In the genomic region with DNA sequence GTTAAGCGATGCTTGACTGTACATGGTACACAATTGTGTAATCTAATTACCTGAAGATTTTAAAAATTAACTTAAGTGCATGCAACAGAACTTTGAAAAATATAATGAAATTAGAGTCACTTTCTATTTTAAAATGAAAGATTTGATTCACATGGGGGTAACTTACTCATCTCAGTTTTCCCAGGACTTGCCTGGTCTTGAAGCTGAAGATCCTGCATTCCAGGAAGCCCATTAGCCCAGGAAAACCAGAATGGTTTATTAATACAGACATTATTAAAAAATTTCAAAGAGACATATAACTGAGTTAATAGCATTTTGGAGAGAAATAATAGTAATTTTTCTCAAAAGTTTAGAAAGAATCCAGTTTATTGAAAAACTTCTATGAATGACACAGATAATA, we compare ENCODE assay signal across 24 cellular contexts.
DNase-seq lines count a peak whose midpoint lies in the region; ATAC-seq, FAIRE-seq and TF ChIP-seq lines count a peak whose summit lies in the region.
"Had no signal": no experiment of that assay in that cellular context is flagged by ENCODE, and none has a peak within 500 bp of the region (broad histone marks: within the 10 kb centered on the region; RNA-seq: fewer than 3 reads in every experiment).

No MANE protein-coding gene starts in this region.

- no peaks in the 10 kb centered on the region for H3K36me3 Mint-ChIP-seq in MCF 10A (ENCODE audit: insufficient read depth, unreplicated experiment)
- H3K36me3 Mint-ChIP-seq: CD14-positive monocyte; CD8-positive, alpha-beta memory T cell had no signal

- ATAC-seq in HG02938 (IDR thresholded peaks at IDR 0.05; ENCODE audit: unreplicated experiment), result no peak
- ATAC-seq: A549, GM23338 had no signal

- H3K27ac ChIP-seq in mammary epithelial cell (ENCODE audit: insufficient read depth, low read depth, low read length) (no peak overlapping the region), keratinocyte (ENCODE audit: control insufficient read depth, insufficient read depth, low read length) (no peak overlapping the region)
- H3K27ac ChIP-seq: A549; BLaER1 treated with 17β-estradiol and CSF1 and Interleukin-3, amounts not matched to agents 10 nM and 100 nM had no signal

- no peaks in the 10 kb centered on the region for H3K36me3 ChIP-seq in mammary epithelial cell (ENCODE audit: insufficient read depth, low read length)
- H3K36me3 ChIP-seq in bronchial epithelial cell (ENCODE audit: control insufficient read depth, insufficient read depth, low read length), result no peaks in the 10 kb centered on the region
- no peaks in the 10 kb centered on the region for H3K36me3 ChIP-seq in keratinocyte (ENCODE audit: control insufficient read depth in 2 of 2, extremely low read depth in 1 of 2, insufficient read depth in 2 of 2, low read length in 2 of 2)
- H3K36me3 ChIP-seq: BE2C; BLaER1 treated with 17β-estradiol and CSF1 and Interleukin-3, amounts not matched to agents 10 nM and 100 nM had no signal

- WGBS in mammary epithelial cell (ENCODE audit: low coverage, missing lambda C conversion rate), result 92% methylated on average over 1 of the region's 1 CpG

- H3K9me1 ChIP-seq in keratinocyte (ENCODE audit: control insufficient read depth, extremely low read depth, insufficient read depth, low read length), result no peaks in the 10 kb centered on the region

- peaks cover 8% of the 10 kb centered on the region for H3K4me1 Mint-ChIP-seq in MCF 10A (ENCODE audit: insufficient read depth, unreplicated experiment)
- H3K4me1 Mint-ChIP-seq: CD14-positive monocyte; CD8-positive, alpha-beta memory T cell had no signal

- no peak overlapping the region for H3K4me3 Mint-ChIP-seq in MCF 10A (ENCODE audit: unreplicated experiment)
- H3K4me3 Mint-ChIP-seq: CD14-positive monocyte; CD4-positive, alpha-beta T cell; CD8-positive, alpha-beta memory T cell; GM23338; H9; HFFc6 had no signal

- H3K4me1 ChIP-seq in mammary epithelial cell (ENCODE audit: insufficient read depth, low read length) (peaks cover 26% of the 10 kb centered on the region), keratinocyte (ENCODE audit: control insufficient read depth, extremely low read depth, insufficient read depth, low read length) (peaks cover 15% of the 10 kb centered on the region)
- H3K4me1 ChIP-seq: BE2C; BLaER1 treated with 17β-estradiol and CSF1 and Interleukin-3, amounts not matched to agents 10 nM and 100 nM had no signal

- in situ Hi-C loops in mammary epithelial cell (cut with MboI; ENCODE audit: low sequenced_read_pairs in 2 of 2), result no loop called here

- no peaks in the 10 kb centered on the region for H3K27me3 Mint-ChIP-seq in MCF 10A (ENCODE audit: insufficient read depth, unreplicated experiment)

- H3K4me2 ChIP-seq in mammary epithelial cell (ENCODE audit: insufficient read depth, low read depth, low read length) (peak overlapping the region; percentile 64), keratinocyte (ENCODE audit: control insufficient read depth, extremely low read depth, insufficient read depth, low read depth, low read length) (peak overlapping the region; percentile 60)
- H3K4me2 ChIP-seq: A549; BLaER1 treated with 17β-estradiol and CSF1 and Interleukin-3, amounts not matched to agents 10 nM and 100 nM; GM23338 had no signal

- no peaks in the 10 kb centered on the region for H3K79me2 ChIP-seq in mammary epithelial cell (ENCODE audit: insufficient read depth, low read length)
- H3K79me2 ChIP-seq in keratinocyte (ENCODE audit: control insufficient read depth, insufficient read depth, low read length), result no peaks in the 10 kb centered on the region

- H3K9ac ChIP-seq in mammary epithelial cell (ENCODE audit: insufficient read depth, low read length) (no peak overlapping the region), keratinocyte (ENCODE audit: control insufficient read depth, extremely low read depth, insufficient read depth, low read length) (no peak overlapping the region)
- H3K9ac ChIP-seq: BLaER1 treated with 17β-estradiol and CSF1 and Interleukin-3, amounts not matched to agents 10 nM and 100 nM had no signal

- BruUV-seq in mammary epithelial cell (replicated peaks; lab: Mats Ljungman, UMichigan) (no TSS peak), MCF 10A (replicated peaks; lab: Mats Ljungman, UMichigan) (no TSS peak)

- H3K27ac Mint-ChIP-seq in MCF 10A (ENCODE audit: low read depth, unreplicated experiment), result no peak overlapping the region
- H3K27ac Mint-ChIP-seq: CD14-positive monocyte; CD4-positive, alpha-beta T cell; CD8-positive, alpha-beta memory T cell; GM23338; H9; HFFc6 had no signal

- no peak for FAIRE-seq in bronchial epithelial cell (lab: Jason Lieb, UNC)
- no peak for FAIRE-seq in keratinocyte (lab: Jason Lieb, UNC)
- FAIRE-seq: A549, D721Med, GM12891, GM18507 had no signal

- TF ChIP-seq CTCF in mammary epithelial cell (conservative IDR thresholded peaks at IDR 0.05 in 1 of 2, IDR thresholded peaks at IDR 0.05 in 1 of 2; ENCODE audit: extremely low read depth in 1 of 2, insufficient read depth in 1 of 2, low read depth in 1 of 2, low read length in 2 of 2), result no peak
- no peak for TF ChIP-seq CTCF in MCF 10A (IDR thresholded peaks at IDR 0.05; ENCODE audit: unreplicated experiment)
- no peak for TF ChIP-seq CTCF in bronchial epithelial cell (IDR thresholded peaks at IDR 0.05; ENCODE audit: insufficient read depth, low read length, severe bottlenecking)
- no peak for TF ChIP-seq CTCF in keratinocyte (optimal IDR thresholded peaks at IDR 0.05 in 1 of 3, IDR thresholded peaks at IDR 0.05 in 1 of 3, conservative IDR thresholded peaks at IDR 0.05 in 1 of 3; ENCODE audit: extremely low read depth in 1 of 3, insufficient read depth in 2 of 3, low read length in 3 of 3)

- CTCF ChIA-PET in mammary epithelial cell (lab: Charles Lee; ENCODE audit: low non-redundant PET) (no interaction called here), MCF 10A (lab: Yijun Ruan, JAX) (interaction anchor here (0.7 kb wide), 1 partner anchor 103 kb away, joined by 3 read pairs; no protein-coding TSS in a partner anchor)

- intact Hi-C loops in mammary epithelial cell (cut with micrococcal nuclease), result no loop called here
- intact Hi-C loops in MCF 10A (cut with micrococcal nuclease), result no loop called here

- H4K20me1 ChIP-seq in mammary epithelial cell (ENCODE audit: insufficient read depth, low read length), result no peaks in the 10 kb centered on the region
- no peaks in the 10 kb centered on the region for H4K20me1 ChIP-seq in keratinocyte (ENCODE audit: control insufficient read depth, extremely low read depth, insufficient read depth, low read length)
- H4K20me1 ChIP-seq: BLaER1 treated with 17β-estradiol and CSF1 and Interleukin-3, amounts not matched to agents 10 nM and 100 nM had no signal

- H3K9me3 Mint-ChIP-seq in MCF 10A (ENCODE audit: unreplicated experiment), result peaks cover 5% of the 10 kb centered on the region
- H3K9me3 Mint-ChIP-seq: CD4-positive, alpha-beta T cell; HFFc6 had no signal

- dilution Hi-C loops in mammary epithelial cell (cut with HindIII; ENCODE audit: low sequenced_read_pairs), result no loop called here
- dilution Hi-C loops in keratinocyte (cut with MboI; ENCODE audit: extremely low pct_ligation_motif_present, low sequenced_read_pairs), result no loop called here

- peak overlapping the region; percentile 39 for H2AFZ ChIP-seq in mammary epithelial cell (ENCODE audit: low read depth, low read length)
- peak overlapping the region; percentile 51 for H2AFZ ChIP-seq in keratinocyte (ENCODE audit: control insufficient read depth, low read length)
- H2AFZ ChIP-seq: GM23338 had no signal

- POLR2A ChIA-PET in MCF 10A (lab: Yijun Ruan, JAX), result interaction anchor here (0.6 to 0.7 kb wide), 2 partner anchors 19 to 37 kb away, joined by 3 read pairs; no protein-coding TSS in a partner anchor

- DNase-seq in mammary epithelial cell (peak; percentile 23), MCF 10A (ENCODE audit: unreplicated experiment) (no peak), bronchial epithelial cell (ENCODE audit: low read depth) (peak; percentile 60), keratinocyte (ENCODE audit: low read depth, low spot score) (no peak), midbrain (lab: John Stamatoyannopoulos, UW) (no peak)
- DNase-seq: 8988T; ACHN; AML-193; BE2C; CD4-positive, alpha-beta T cell; CD8-positive, alpha-beta memory T cell; DMS53; DMS79 treated with DMSO at 0.1 percent for 48 hours; GF-D8; H9; HFFc6 had no signal

- H3K27me3 ChIP-seq in mammary epithelial cell (ENCODE audit: insufficient read depth, low read length) (no peaks in the 10 kb centered on the region), bronchial epithelial cell (ENCODE audit: control insufficient read depth, insufficient read depth, low read length) (no peaks in the 10 kb centered on the region), keratinocyte (ENCODE audit: control insufficient read depth, extremely low read depth, insufficient read depth, low read length) (no peaks in the 10 kb centered on the region)
- H3K27me3 ChIP-seq: BE2C; BLaER1 treated with 17β-estradiol and CSF1 and Interleukin-3, amounts not matched to agents 10 nM and 100 nM had no signal

- H3K9me3 ChIP-seq in mammary epithelial cell (replicated peaks; ENCODE audit: insufficient read depth, low read length), result peaks cover 5% of the 10 kb centered on the region
- peaks cover 2% of the 10 kb centered on the region for H3K9me3 ChIP-seq in keratinocyte (ENCODE audit: control insufficient read depth, low read depth, low read length)
- H3K9me3 ChIP-seq: A549; BE2C; BLaER1 treated with 17β-estradiol and CSF1 and Interleukin-3, amounts not matched to agents 10 nM and 100 nM had no signal

- no peak overlapping the region for H3K4me3 ChIP-seq in mammary epithelial cell (replicated peaks in 1 of 3; ENCODE audit: insufficient read depth in 1 of 3, low read depth in 2 of 3, low read length in 3 of 3)
- no peak overlapping the region for H3K4me3 ChIP-seq in bronchial epithelial cell (ENCODE audit: low read depth, low read length)
- peak overlapping the region in 1 of 3 experiments; percentile 29 for H3K4me3 ChIP-seq in keratinocyte (ENCODE audit: control insufficient read depth in 2 of 3, extremely low read depth in 1 of 3, insufficient read depth in 2 of 3, low read depth in 1 of 3, low read length in 3 of 3)
- H3K4me3 ChIP-seq: A549; BLaER1 treated with 17β-estradiol and CSF1 and Interleukin-3, amounts not matched to agents 10 nM and 100 nM; GM23338 had no signal

Comparison
In these comparisons a context has a peak if more than half of its experiments do, and no peak if none do; other contexts are left out.
1. DNase-seq: peak in mammary epithelial cell (single experiment) and bronchial epithelial cell (single experiment); none in MCF 10A (single experiment), keratinocyte (single experiment) and midbrain (single experiment).